31 cellular contexts compared by ENCODE assay signal in genomic region chr20:48502016-48502415, GRCh38.
"Had no signal": no experiment of that assay in that cellular context is flagged by ENCODE, and none has a peak within 500 bp of the region (broad histone marks: within the 10 kb centered on the region; RNA-seq: fewer than 3 reads in every experiment).

No MANE protein-coding gene starts in this region.

- ATAC-seq: activated naive CD4-positive, alpha-beta T cell treated with anti-CD3 and anti-CD28 coated beads, Interleukin-2, amount 50 U/mL, for 72 hours; activated naive CD8-positive, alpha-beta T cell treated with anti-CD3 and anti-CD28 coated beads, Interleukin-2, amount 50 U/mL, for 24 hours; activated T-cell treated with anti-CD3 and anti-CD28 coated beads, Interleukin-2, amount 50 U/mL, for 4 hours; activated T-cell treated with anti-CD3 and anti-CD28 coated beads, Interleukin-2, amount 50 U/mL, for 72 hours; activated T-helper 17 cell treated with anti-CD3 and anti-CD28 coated beads, Interleukin-2, amount 50 U/mL, for 72 hours; body of pancreas had no signal

- DNase-seq: activated effector memory CD4-positive, alpha-beta T cell treated with anti-CD3 and anti-CD28 coated beads, Interleukin-2, amount 50 U/mL, for 16 hours; activated effector memory CD4-positive, alpha-beta T cell treated with Interleukin-2 at 50 U/mL for 16 hours; activated gamma-delta T cell; activated gamma-delta T cell treated with Interleukin-2 at 50 U/mL for 16 hours; activated naive CD4-positive, alpha-beta T cell; activated naive CD4-positive, alpha-beta T cell treated with anti-CD3 and anti-CD28 coated beads for 36 hours; activated naive CD4-positive, alpha-beta T cell treated with anti-CD3 and anti-CD28 coated beads, Interleukin-2, amount 10 ng/mL, durations not matched to agents 7 days and 5 days; activated naive CD4-positive, alpha-beta T cell treated with Interleukin-2 at 50 U/mL for 16 hours; activated naive CD8-positive, alpha-beta T cell treated with anti-CD3 and anti-CD28 coated beads for 36 hours; activated naive CD8-positive, alpha-beta T cell treated with anti-CD3 and anti-CD28 coated beads, Interleukin-2, amount 10 ng/mL, durations not matched to agents 7 days and 5 days; activated naive CD8-positive, alpha-beta T cell treated with anti-CD3 and anti-CD28 coated beads, Interleukin-2, amount 50 U/mL, for 24 hours; activated T-cell treated with anti-CD3 and anti-CD28 coated beads, Interleukin-2, amount 50 U/mL, for 1 hour; activated T-cell treated with anti-CD3 and anti-CD28 coated beads, Interleukin-2, amount 50 U/mL, for 24 hours; activated T-cell treated with anti-CD3 and anti-CD28 coated beads, Interleukin-2, amount 50 U/mL, for 4 hours; activated T-cell treated with anti-CD3 and anti-CD28 coated beads, Interleukin-2, amount 50 U/mL, for 48 hours; activated T-cell treated with anti-CD3 and anti-CD28 coated beads, Interleukin-2, amount 50 U/mL, for 72 hours; adrenal gland; amniotic stem cell; amygdala; anterior cingulate cortex; aorta; body of pancreas; brain microvascular endothelial cell; caudate nucleus; central memory CD4-positive, alpha-beta T cell; cerebellar nuclear complex had no signal

- H3K36me3 ChIP-seq: adrenal gland, ascending aorta, brain microvascular endothelial cell, breast epithelium, cardiac muscle cell had no signal

- H3K9me3 ChIP-seq: adrenal gland, ascending aorta, body of pancreas, breast epithelium had no signal

- H3K27ac ChIP-seq: adrenal gland, ascending aorta, body of pancreas, brain microvascular endothelial cell, breast epithelium, cardiac muscle cell had no signal

- H3K4me3 ChIP-seq: adrenal gland, ascending aorta, body of pancreas, breast epithelium, cardiac muscle cell had no signal

- H3K27me3 ChIP-seq: adrenal gland, ascending aorta, body of pancreas, brain microvascular endothelial cell, breast epithelium, cardiac muscle cell had no signal

- H3K4me1 ChIP-seq: adrenal gland, ascending aorta, body of pancreas, breast epithelium had no signal
